3 cellular contexts compared by ENCODE assay signal in the genomic region with DNA sequence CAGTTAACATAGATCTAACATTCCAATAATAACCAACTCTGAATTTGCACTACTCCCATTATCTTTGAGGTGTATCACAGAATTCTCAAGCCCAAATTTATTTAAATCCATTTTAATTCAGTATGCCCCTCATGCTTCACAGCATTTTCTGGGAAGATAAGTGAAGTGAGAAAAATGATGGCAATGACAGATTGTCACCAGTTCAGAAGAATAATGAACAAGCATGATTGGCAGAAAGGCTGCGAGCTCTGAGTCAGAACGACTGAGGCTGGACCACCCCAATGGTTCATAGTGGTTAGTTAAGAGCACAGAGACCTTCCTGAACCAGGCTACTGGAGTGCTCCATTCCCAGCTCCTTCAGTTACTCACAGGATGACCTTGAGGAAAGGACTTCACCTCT.
A peak's percentile ranks its signal among the peaks of the same experiment; 100 is the strongest.
TF ChIP-seq lines count a peak whose summit lies in the region.

No MANE protein-coding gene starts in this region.

TF ChIP-seq in GM12878, 131 proteins besides CTCF, POLR2A, EP300 and RAD21:
- TF ChIP-seq MTA3 (IDR thresholded peaks at IDR 0.05; ENCODE audit: borderline replicate concordance, low read length), result no peak
- TF ChIP-seq, protein P1, sequence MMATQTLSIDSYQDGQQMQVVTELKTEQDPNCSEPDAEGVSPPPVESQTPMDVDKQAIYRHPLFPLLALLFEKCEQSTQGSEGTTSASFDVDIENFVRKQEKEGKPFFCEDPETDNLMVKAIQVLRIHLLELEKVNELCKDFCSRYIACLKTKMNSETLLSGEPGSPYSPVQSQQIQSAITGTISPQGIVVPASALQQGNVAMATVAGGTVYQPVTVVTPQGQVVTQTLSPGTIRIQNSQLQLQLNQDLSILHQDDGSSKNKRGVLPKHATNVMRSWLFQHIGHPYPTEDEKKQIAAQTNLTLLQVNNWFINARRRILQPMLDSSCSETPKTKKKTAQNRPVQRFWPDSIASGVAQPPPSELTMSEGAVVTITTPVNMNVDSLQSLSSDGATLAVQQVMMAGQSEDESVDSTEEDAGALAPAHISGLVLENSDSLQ (IDR thresholded peaks at IDR 0.05), result peak; percentile 38
- TF ChIP-seq NR2F1 (conservative IDR thresholded peaks at IDR 0.05), result no peak

TF ChIP-seq in endothelial cell of umbilical vein, 7 proteins besides CTCF, POLR2A, EP300 and RAD21:
- TF ChIP-seq, protein P2, sequence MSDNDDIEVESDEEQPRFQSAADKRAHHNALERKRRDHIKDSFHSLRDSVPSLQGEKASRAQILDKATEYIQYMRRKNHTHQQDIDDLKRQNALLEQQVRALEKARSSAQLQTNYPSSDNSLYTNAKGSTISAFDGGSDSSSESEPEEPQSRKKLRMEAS (IDR thresholded peaks at IDR 0.05; ENCODE audit: insufficient read depth, insufficient read length), result no peak
- TF ChIP-seq MYC (IDR thresholded peaks at IDR 0.05; ENCODE audit: low read depth, low read length) (no peak), EZH2 (IDR thresholded peaks at IDR 0.05; ENCODE audit: borderline replicate concordance, low read depth, low read length, severe bottlenecking) (no peak), FOS (IDR thresholded peaks at IDR 0.05; ENCODE audit: borderline replicate concordance, insufficient read depth, low read length) (no peak), POLR2AphosphoS5 (IDR thresholded peaks at IDR 0.05; ENCODE audit: insufficient read depth, low read depth, low read length) (no peak), JUN (IDR thresholded peaks at IDR 0.05; ENCODE audit: borderline replicate concordance, insufficient read depth, insufficient read length, low read depth) (no peak)
TF ChIP-seq in endothelial cell of umbilical vein: peak in this region for 0.

TF ChIP-seq in neural cell, 6 proteins besides CTCF, POLR2A, EP300 and RAD21:
- TF ChIP-seq SMC3 (conservative IDR thresholded peaks at IDR 0.05; ENCODE audit: poor library complexity) (no peak), MXI1 (conservative IDR thresholded peaks at IDR 0.05; ENCODE audit: poor library complexity, severe bottlenecking) (no peak), POLR2AphosphoS5 (IDR thresholded peaks at IDR 0.05) (no peak), TAF1 (IDR thresholded peaks at IDR 0.05; ENCODE audit: low read depth) (no peak), EZH2 (IDR thresholded peaks at IDR 0.05; ENCODE audit: borderline replicate concordance, insufficient read depth, low read length, poor library complexity, severe bottlenecking) (no peak)
- TF ChIP-seq, protein P3, sequence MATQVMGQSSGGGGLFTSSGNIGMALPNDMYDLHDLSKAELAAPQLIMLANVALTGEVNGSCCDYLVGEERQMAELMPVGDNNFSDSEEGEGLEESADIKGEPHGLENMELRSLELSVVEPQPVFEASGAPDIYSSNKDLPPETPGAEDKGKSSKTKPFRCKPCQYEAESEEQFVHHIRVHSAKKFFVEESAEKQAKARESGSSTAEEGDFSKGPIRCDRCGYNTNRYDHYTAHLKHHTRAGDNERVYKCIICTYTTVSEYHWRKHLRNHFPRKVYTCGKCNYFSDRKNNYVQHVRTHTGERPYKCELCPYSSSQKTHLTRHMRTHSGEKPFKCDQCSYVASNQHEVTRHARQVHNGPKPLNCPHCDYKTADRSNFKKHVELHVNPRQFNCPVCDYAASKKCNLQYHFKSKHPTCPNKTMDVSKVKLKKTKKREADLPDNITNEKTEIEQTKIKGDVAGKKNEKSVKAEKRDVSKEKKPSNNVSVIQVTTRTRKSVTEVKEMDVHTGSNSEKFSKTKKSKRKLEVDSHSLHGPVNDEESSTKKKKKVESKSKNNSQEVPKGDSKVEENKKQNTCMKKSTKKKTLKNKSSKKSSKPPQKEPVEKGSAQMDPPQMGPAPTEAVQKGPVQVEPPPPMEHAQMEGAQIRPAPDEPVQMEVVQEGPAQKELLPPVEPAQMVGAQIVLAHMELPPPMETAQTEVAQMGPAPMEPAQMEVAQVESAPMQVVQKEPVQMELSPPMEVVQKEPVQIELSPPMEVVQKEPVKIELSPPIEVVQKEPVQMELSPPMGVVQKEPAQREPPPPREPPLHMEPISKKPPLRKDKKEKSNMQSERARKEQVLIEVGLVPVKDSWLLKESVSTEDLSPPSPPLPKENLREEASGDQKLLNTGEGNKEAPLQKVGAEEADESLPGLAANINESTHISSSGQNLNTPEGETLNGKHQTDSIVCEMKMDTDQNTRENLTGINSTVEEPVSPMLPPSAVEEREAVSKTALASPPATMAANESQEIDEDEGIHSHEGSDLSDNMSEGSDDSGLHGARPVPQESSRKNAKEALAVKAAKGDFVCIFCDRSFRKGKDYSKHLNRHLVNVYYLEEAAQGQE (IDR thresholded peaks at IDR 0.05; ENCODE audit: borderline replicate concordance), result no peak
